15 cellular contexts compared by ENCODE assay signal in genomic region chr7:43652364-43652763, GRCh38.
DNase-seq lines count a peak whose midpoint lies in the region; ATAC-seq, FAIRE-seq and TF ChIP-seq lines count a peak whose summit lies in the region.
"Had no signal": no experiment of that assay in that cellular context is flagged by ENCODE, and none has a peak within 500 bp of the region (broad histone marks: within the 10 kb centered on the region; RNA-seq: fewer than 3 reads in every experiment).

No MANE protein-coding gene starts in this region.

- peak; percentile 22; the same call in 1 of the 2 replicates for TF ChIP-seq CTCF in HepG2 (CRISPR knock-in tag; IDR thresholded peaks at IDR 0.05)
- TF ChIP-seq CTCF in right lobe of liver (IDR thresholded peaks at IDR 0.05): no peak
- no peak for TF ChIP-seq CTCF in mesothelial cell of epicardium (IDR thresholded peaks at IDR 0.05; ENCODE audit: unreplicated experiment)
- no peak for TF ChIP-seq CTCF in kidney (IDR thresholded peaks at IDR 0.05; ENCODE audit: borderline replicate concordance, extremely low read depth, insufficient read depth)

- CTCF ChIA-PET in HepG2 (lab: Yijun Ruan, JAX; ENCODE audit: low intra/inter-chr PET ratio, low total read pairs): no interaction called here
- CTCF ChIA-PET in activated CD4-positive, alpha-beta memory T cell treated with anti-CD3 and anti-CD28 coated beads, Interleukin-2, amount 10 ng/mL, durations not matched to agents 7 days and 5 days (lab: Charles Lee): interaction anchor here (1.1 to 8.9 kb wide), 3 partner anchors 8 to 68 kb away, joined by 3 to 115 read pairs (median 5); partner anchors contain the start of gene STK17A

- peaks cover 30% of the 10 kb centered on the region for H3K36me3 Mint-ChIP-seq in activated CD4-positive, alpha-beta memory T cell treated with anti-CD3 and anti-CD28 coated beads, Interleukin-2, amount 10 ng/mL, durations not matched to agents 7 days and 5 days (ENCODE audit: low read depth)
- peaks cover 17% of the 10 kb centered on the region for H3K36me3 Mint-ChIP-seq in mesothelial cell of epicardium

- TF ChIP-seq POLR2A in HepG2 (IDR thresholded peaks at IDR 0.05; ENCODE audit: insufficient read depth in 1 of 2, low read depth in 2 of 2, low read length in 2 of 2): no peak
- no peak for TF ChIP-seq POLR2A in right lobe of liver (IDR thresholded peaks at IDR 0.05)

- peak; percentile 58 for ATAC-seq in HepG2
- no peak for ATAC-seq in right lobe of liver
- ATAC-seq in GM21723 (IDR thresholded peaks at IDR 0.05; ENCODE audit: unreplicated experiment): no peak
- ATAC-seq: heart left ventricle had no signal

- no TSS peak for BruUV-seq in HepG2 (replicated peaks; lab: Mats Ljungman, UMichigan)

- H3K4me1 Mint-ChIP-seq in activated CD4-positive, alpha-beta memory T cell treated with anti-CD3 and anti-CD28 coated beads, Interleukin-2, amount 10 ng/mL, durations not matched to agents 7 days and 5 days: peaks cover 76% of the 10 kb centered on the region
- H3K4me1 Mint-ChIP-seq in mesothelial cell of epicardium: peaks cover 29% of the 10 kb centered on the region

- intact Hi-C loops in HepG2 (cut with micrococcal nuclease; ENCODE audit: unreplicated experiment): no loop called here
- intact Hi-C loops in right lobe of liver (cut with DNase I): no loop called here
- intact Hi-C loops in kidney (cut with DNase I): no loop called here

- peaks cover 6 to 25% of the 10 kb centered on the region in 2 experiments; a peak in 4 of 5 replicates for H3K36me3 ChIP-seq in HepG2 (replicated peaks in 1 of 2; ENCODE audit: control insufficient read depth in 1 of 2, insufficient read depth in 2 of 2, low read length in 2 of 2)
- no peaks in the 10 kb centered on the region for H3K36me3 ChIP-seq in right lobe of liver
- H3K36me3 ChIP-seq in kidney (ENCODE audit: control insufficient read depth in 1 of 2, insufficient read depth in 2 of 2, low read length in 2 of 2): no peaks in the 10 kb centered on the region

- H2AFZ ChIP-seq in HepG2 (ENCODE audit: low read length): no peak overlapping the region

- DNase-seq in HepG2 (ENCODE audit: low spot score): no peak
- no peak for DNase-seq in right lobe of liver
- DNase-seq in activated CD4-positive, alpha-beta memory T cell treated with anti-CD3 and anti-CD28 coated beads, Interleukin-2, amount 10 ng/mL, durations not matched to agents 7 days and 5 days: no peak
- no peak for DNase-seq in mesothelial cell of epicardium (ENCODE audit: low spot score in 2 of 2, unreplicated experiment in 2 of 2)
- no peak for DNase-seq in NCI-H510A (lab: John Stamatoyannopoulos, UW)
- no peak for DNase-seq in stimulated activated CD4-positive, alpha-beta T cell treated with anti-CD3 and anti-CD28 coated beads, Interleukin-2, amount 100 ng/mL, for 48 hours
- no peak for DNase-seq in kidney
- DNase-seq: amygdala, BE2C, heart left ventricle, NCI-H1092, NCI-H524 treated with DMSO at 0.1 percent for 48 hours, trophoblast cell had no signal

- H3K4me2 ChIP-seq in HepG2 (ENCODE audit: low read depth, low read length): no peak overlapping the region

- no peak overlapping the region for H3K9ac ChIP-seq in HepG2 (ENCODE audit: insufficient read depth, low read depth, low read length)
- H3K9ac ChIP-seq in kidney (ENCODE audit: low read length in 2 of 2): no peak overlapping the region

- no peak for TF ChIP-seq RAD21 in HepG2 (CRISPR knock-in tag; IDR thresholded peaks at IDR 0.05)

- FAIRE-seq in HepG2 (lab: Jason Lieb, UNC) (no peak), kidney (lab: Jason Lieb, UNC) (no peak)
- FAIRE-seq: G401.6 had no signal

- H3K9me3 ChIP-seq in HepG2 (ENCODE audit: low read length) (no peaks in the 10 kb centered on the region), right lobe of liver (no peaks in the 10 kb centered on the region), kidney (ENCODE audit: control insufficient read depth in 1 of 2, low read length in 2 of 2) (no peaks in the 10 kb centered on the region)
- H3K9me3 ChIP-seq: BE2C, heart left ventricle had no signal

- POLR2A ChIA-PET in HepG2 (lab: Yijun Ruan, JAX): no interaction called here
- POLR2A ChIA-PET in activated CD4-positive, alpha-beta memory T cell treated with anti-CD3 and anti-CD28 coated beads, Interleukin-2, amount 10 ng/mL, durations not matched to agents 7 days and 5 days (lab: Charles Lee): interaction anchor here (0.8 to 9.2 kb wide), 4 partner anchors 18 to 65 kb away, joined by 4 to 304 read pairs (median 6); partner anchors contain the start of gene STK17A

- no peak overlapping the region for H3K4me3 Mint-ChIP-seq in activated CD4-positive, alpha-beta memory T cell treated with anti-CD3 and anti-CD28 coated beads, Interleukin-2, amount 10 ng/mL, durations not matched to agents 7 days and 5 days
- H3K4me3 Mint-ChIP-seq in mesothelial cell of epicardium: no peak overlapping the region

- TF ChIP-seq EP300 in HepG2 (IDR thresholded peaks at IDR 0.05; ENCODE audit: low read depth in 2 of 2, low read length in 2 of 2) (no peak), HepG2 (CRISPR knock-in tag; IDR thresholded peaks at IDR 0.05; ENCODE audit: borderline replicate concordance) (no peak)

- H3K27ac Mint-ChIP-seq in activated CD4-positive, alpha-beta memory T cell treated with anti-CD3 and anti-CD28 coated beads, Interleukin-2, amount 10 ng/mL, durations not matched to agents 7 days and 5 days: peak overlapping the region; percentile 98
- peak overlapping the region; percentile 50 for H3K27ac Mint-ChIP-seq in mesothelial cell of epicardium

- in situ Hi-C loops in HepG2 (cut with HindIII; ENCODE audit: extremely low pct_ligation_motif_present, low pct_unique_long_range_greater_than_20kb): no loop called here

- no peaks in the 10 kb centered on the region for H4K20me1 ChIP-seq in HepG2 (ENCODE audit: insufficient read depth, low read length)

- no peaks in the 10 kb centered on the region for H3K27me3 Mint-ChIP-seq in activated CD4-positive, alpha-beta memory T cell treated with anti-CD3 and anti-CD28 coated beads, Interleukin-2, amount 10 ng/mL, durations not matched to agents 7 days and 5 days
- H3K27me3 Mint-ChIP-seq in mesothelial cell of epicardium (ENCODE audit: low read depth): no peaks in the 10 kb centered on the region

- H3K4me3 ChIP-seq in HepG2 (replicated peaks in 1 of 3; ENCODE audit: insufficient read depth in 1 of 3, low read depth in 2 of 3, low read length in 3 of 3) (no peak overlapping the region), right lobe of liver (no peak overlapping the region), kidney (ENCODE audit: low read length in 2 of 2) (no peak overlapping the region)
- H3K4me3 ChIP-seq: heart left ventricle had no signal

- peaks cover 49% of the 10 kb centered on the region for H3K79me2 ChIP-seq in HepG2 (ENCODE audit: insufficient read depth, low read length)

- H3K4me1 ChIP-seq in HepG2 (ENCODE audit: insufficient read depth, low read length) (peaks cover 73% of the 10 kb centered on the region), right lobe of liver (peaks cover 0 to 17% (median 4%) of the 10 kb centered on the region in 4 donors), kidney (ENCODE audit: control insufficient read depth in 1 of 2, insufficient read depth in 1 of 2, low read depth in 1 of 2, low read length in 2 of 2) (peaks cover 16 to 32% of the 10 kb centered on the region in 2 donors)

- no peak overlapping the region for H3K27ac ChIP-seq in HepG2 (ENCODE audit: extremely low read length, insufficient read depth, low read length)
- H3K27ac ChIP-seq in right lobe of liver: no peak overlapping the region
- no peak overlapping the region for H3K27ac ChIP-seq in kidney (ENCODE audit: low read depth in 2 of 2, low read length in 2 of 2)

- H3K27me3 ChIP-seq in HepG2 (ENCODE audit: control insufficient read depth in 1 of 2, insufficient read depth in 2 of 2, low read length in 2 of 2): no peaks in the 10 kb centered on the region
- H3K27me3 ChIP-seq in right lobe of liver: no peaks in the 10 kb centered on the region
- H3K27me3 ChIP-seq: BE2C, heart left ventricle had no signal

- H3K9me3 Mint-ChIP-seq in activated CD4-positive, alpha-beta memory T cell treated with anti-CD3 and anti-CD28 coated beads, Interleukin-2, amount 10 ng/mL, durations not matched to agents 7 days and 5 days: no peaks in the 10 kb centered on the region
- H3K9me3 Mint-ChIP-seq in mesothelial cell of epicardium: no peaks in the 10 kb centered on the region

TF ChIP-seq in HepG2, 621 proteins besides CTCF, POLR2A, EP300 and RAD21:
- peak; percentile 53; the same call in 1 of the 2 replicates for TF ChIP-seq SMC3 (IDR thresholded peaks at IDR 0.05; ENCODE audit: low read length)
- no peak for TF ChIP-seq ZNF577 (CRISPR knock-in tag; IDR thresholded peaks at IDR 0.05; ENCODE audit: borderline replicate concordance, low read depth)
- TF ChIP-seq STAG1 (CRISPR knock-in tag; IDR thresholded peaks at IDR 0.05): peak; percentile 54
- no peak for TF ChIP-seq FIP1L1 (IDR thresholded peaks at IDR 0.05; ENCODE audit: borderline replicate concordance, insufficient read depth, low read depth, low read length)
